1 cellular context compared by ENCODE assay signal in the genomic region with DNA sequence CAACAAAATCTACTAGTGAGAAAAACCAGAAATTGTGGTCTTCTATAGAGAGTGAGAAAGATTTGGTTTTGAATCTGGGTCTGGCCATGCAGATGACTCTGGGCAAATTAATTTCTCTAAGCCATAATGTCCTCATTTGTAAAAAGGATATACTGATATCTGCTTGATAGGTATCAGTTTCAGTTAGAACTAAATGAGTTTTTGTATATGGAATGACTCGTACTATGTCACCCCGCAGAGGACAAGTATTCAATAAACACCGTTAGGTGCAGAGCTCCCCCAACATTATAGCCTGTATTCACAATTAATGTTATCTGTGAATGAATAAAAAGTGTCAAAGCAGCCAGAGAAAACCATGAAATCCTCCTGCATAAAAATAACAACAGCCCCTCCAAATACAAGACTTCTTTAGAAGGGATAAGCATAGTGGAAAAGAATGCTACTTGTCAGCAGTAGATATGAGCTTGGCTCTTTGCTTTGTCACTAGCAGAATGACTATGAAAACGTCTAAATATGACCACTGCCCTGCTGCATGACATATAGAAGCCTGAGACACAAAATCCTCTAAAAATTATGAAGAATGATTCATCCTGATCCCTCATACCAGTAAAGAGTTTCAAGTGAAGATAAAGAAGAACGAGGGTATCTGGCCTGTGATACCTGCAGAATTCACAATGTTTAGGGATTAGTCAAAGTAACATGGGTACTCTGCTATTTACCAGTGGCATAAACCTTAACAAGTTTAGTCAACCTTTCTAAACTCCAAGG.
TF ChIP-seq lines count a peak whose summit lies in the region.

No MANE protein-coding gene starts in this region.

TF ChIP-seq in K562, 482 proteins besides CTCF, POLR2A, EP300 and RAD21 (continued from another document and continues in another):
- TF ChIP-seq, protein P1, sequence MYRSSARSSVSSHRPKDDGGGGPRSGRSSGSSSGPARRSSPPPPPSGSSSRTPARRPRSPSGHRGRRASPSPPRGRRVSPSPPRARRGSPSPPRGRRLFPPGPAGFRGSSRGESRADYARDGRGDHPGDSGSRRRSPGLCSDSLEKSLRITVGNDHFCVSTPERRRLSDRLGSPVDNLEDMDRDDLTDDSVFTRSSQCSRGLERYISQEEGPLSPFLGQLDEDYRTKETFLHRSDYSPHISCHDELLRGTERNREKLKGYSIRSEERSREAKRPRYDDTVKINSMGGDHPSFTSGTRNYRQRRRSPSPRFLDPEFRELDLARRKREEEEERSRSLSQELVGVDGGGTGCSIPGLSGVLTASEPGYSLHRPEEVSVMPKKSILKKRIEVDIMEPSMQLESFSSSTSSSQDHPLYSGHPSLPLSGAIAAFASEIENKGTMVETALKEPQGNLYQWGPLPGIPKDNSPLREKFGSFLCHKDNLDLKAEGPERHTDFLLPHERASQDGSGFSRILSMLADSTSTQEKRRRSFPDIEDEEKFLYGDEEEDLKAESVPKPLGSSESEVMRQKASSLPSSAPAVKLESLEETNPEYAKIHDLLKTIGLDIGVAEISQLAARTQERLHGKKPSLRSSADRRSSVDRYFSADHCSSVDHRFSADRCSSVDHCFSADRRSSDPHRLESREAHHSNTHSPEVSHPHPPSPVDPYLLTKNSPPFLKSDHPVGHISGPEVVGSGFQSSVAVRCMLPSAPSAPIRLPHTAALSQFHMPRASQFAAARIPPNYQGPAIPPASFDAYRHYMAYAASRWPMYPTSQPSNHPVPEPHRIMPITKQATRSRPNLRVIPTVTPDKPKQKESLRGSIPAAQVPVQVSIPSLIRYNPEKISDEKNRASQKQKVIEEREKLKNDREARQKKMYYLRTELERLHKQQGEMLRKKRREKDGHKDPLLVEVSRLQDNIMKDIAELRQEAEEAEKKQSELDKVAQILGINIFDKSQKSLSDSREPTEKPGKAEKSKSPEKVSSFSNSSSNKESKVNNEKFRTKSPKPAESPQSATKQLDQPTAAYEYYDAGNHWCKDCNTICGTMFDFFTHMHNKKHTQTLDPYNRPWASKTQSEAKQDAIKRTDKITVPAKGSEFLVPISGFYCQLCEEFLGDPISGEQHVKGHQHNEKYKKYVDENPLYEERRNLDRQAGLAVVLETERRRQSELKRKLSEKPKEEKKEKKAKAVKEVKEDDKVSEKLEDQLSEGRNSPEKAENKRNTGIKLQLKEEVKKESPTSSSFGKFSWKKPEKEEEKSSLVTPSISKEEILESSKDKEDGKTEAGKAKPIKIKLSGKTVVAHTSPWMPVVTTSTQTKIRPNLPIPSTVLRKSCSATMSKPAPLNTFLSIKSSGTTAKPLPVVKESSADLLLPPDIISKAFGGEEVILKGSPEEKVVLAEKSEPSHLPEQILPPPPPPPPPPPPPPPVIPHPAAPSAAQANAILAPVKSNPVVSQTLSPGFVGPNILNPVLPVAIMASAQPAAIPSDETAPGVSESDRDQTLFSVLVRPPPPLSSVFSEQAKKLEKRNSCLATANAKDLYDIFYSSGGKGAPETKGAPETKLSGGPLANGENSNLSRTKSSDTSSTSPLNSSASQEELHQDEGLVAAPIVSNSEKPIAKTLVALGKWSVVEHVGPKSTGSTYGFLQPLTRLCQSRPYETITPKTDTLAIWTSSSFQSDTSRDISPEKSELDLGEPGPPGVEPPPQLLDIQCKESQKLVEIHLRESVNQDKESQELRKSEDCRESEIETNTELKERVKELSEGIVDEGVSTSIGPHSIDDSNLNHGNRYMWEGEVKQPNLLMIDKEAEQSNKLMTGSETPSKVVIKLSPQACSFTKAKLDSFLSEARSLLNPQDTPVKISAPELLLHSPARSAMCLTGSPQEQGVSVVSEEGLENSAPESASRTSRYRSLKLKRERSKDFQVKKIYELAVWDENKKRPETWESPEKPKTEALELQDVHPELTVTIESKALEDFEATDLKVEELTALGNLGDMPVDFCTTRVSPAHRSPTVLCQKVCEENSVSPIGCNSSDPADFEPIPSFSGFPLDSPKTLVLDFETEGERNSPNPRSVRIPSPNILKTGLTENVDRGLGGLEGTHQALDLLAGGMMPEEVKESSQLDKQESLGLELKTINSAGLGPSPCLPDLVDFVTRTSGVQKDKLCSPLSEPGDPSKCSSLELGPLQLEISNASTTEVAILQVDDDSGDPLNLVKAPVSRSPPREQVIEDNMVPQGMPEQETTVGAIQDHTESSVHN (IDR thresholded peaks at IDR 0.05; ENCODE audit: borderline replicate concordance in 1 of 2, low read depth in 1 of 2) = no peak
- TF ChIP-seq KAT2B (IDR thresholded peaks at IDR 0.05; ENCODE audit: low read depth, low read length) (no peak), CBX1 (IDR thresholded peaks at IDR 0.05; ENCODE audit: low read depth) (no peak), GATA2 (CRISPR knock-in tag; IDR thresholded peaks at IDR 0.05) (no peak), NBN (IDR thresholded peaks at IDR 0.05; ENCODE audit: low read depth) (peak; percentile 52; the same call in 1 of the 2 replicates), NCOR1 (IDR thresholded peaks at IDR 0.05) (peak; percentile 67), THRAP3 (IDR thresholded peaks at IDR 0.05; ENCODE audit: borderline replicate concordance) (no peak), TAF9B (IDR thresholded peaks at IDR 0.05; ENCODE audit: partially characterized antibody) (peak; percentile 30), ETS2 (tag; IDR thresholded peaks at IDR 0.05; ENCODE audit: borderline replicate concordance, poor library complexity, severe bottlenecking) (no peak), BRD4 (IDR thresholded peaks at IDR 0.05) (0 out of 2 replicates have a peak, but pooled peaks have one; percentile 26), RBM25 (IDR thresholded peaks at IDR 0.05; ENCODE audit: low read depth, low read length, severe bottlenecking) (no peak), ETV6 (IDR thresholded peaks at IDR 0.05; ENCODE audit: borderline replicate concordance in 1 of 2, low read depth in 2 of 2, low read length in 1 of 2) (no peak), ETV6 (CRISPR knock-in tag; IDR thresholded peaks at IDR 0.05; ENCODE audit: borderline replicate concordance) (no peak), NCOA6 (IDR thresholded peaks at IDR 0.05) (no peak), MAFK (IDR thresholded peaks at IDR 0.05; ENCODE audit: low read length) (no peak; the same call in 1 of the 2 replicates), HNRNPL (IDR thresholded peaks at IDR 0.05; ENCODE audit: low read depth, low read length) (no peak), ZNF717 (CRISPR knock-in tag; IDR thresholded peaks at IDR 0.05) (peak; percentile 15; the same call in 1 of the 2 replicates), ZNF316 (IDR thresholded peaks at IDR 0.05) (peak; percentile 89)
- TF ChIP-seq, protein P2, sequence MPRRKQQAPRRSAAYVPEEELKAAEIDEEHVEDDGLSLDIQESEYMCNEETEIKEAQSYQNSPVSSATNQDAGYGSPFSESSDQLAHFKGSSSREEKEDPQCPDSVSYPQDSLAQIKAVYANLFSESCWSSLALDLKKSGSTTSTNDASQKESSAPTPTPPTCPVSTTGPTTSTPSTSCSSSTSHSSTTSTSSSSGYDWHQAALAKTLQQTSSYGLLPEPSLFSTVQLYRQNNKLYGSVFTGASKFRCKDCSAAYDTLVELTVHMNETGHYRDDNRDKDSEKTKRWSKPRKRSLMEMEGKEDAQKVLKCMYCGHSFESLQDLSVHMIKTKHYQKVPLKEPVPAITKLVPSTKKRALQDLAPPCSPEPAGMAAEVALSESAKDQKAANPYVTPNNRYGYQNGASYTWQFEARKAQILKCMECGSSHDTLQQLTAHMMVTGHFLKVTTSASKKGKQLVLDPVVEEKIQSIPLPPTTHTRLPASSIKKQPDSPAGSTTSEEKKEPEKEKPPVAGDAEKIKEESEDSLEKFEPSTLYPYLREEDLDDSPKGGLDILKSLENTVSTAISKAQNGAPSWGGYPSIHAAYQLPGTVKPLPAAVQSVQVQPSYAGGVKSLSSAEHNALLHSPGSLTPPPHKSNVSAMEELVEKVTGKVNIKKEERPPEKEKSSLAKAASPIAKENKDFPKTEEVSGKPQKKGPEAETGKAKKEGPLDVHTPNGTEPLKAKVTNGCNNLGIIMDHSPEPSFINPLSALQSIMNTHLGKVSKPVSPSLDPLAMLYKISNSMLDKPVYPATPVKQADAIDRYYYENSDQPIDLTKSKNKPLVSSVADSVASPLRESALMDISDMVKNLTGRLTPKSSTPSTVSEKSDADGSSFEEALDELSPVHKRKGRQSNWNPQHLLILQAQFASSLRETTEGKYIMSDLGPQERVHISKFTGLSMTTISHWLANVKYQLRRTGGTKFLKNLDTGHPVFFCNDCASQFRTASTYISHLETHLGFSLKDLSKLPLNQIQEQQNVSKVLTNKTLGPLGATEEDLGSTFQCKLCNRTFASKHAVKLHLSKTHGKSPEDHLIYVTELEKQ (CRISPR knock-in tag; IDR thresholded peaks at IDR 0.05) = no peak
- TF ChIP-seq, protein P3, sequence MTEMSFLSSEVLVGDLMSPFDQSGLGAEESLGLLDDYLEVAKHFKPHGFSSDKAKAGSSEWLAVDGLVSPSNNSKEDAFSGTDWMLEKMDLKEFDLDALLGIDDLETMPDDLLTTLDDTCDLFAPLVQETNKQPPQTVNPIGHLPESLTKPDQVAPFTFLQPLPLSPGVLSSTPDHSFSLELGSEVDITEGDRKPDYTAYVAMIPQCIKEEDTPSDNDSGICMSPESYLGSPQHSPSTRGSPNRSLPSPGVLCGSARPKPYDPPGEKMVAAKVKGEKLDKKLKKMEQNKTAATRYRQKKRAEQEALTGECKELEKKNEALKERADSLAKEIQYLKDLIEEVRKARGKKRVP (CRISPR knock-in tag; IDR thresholded peaks at IDR 0.05) = no peak
- TF ChIP-seq, protein P4, sequence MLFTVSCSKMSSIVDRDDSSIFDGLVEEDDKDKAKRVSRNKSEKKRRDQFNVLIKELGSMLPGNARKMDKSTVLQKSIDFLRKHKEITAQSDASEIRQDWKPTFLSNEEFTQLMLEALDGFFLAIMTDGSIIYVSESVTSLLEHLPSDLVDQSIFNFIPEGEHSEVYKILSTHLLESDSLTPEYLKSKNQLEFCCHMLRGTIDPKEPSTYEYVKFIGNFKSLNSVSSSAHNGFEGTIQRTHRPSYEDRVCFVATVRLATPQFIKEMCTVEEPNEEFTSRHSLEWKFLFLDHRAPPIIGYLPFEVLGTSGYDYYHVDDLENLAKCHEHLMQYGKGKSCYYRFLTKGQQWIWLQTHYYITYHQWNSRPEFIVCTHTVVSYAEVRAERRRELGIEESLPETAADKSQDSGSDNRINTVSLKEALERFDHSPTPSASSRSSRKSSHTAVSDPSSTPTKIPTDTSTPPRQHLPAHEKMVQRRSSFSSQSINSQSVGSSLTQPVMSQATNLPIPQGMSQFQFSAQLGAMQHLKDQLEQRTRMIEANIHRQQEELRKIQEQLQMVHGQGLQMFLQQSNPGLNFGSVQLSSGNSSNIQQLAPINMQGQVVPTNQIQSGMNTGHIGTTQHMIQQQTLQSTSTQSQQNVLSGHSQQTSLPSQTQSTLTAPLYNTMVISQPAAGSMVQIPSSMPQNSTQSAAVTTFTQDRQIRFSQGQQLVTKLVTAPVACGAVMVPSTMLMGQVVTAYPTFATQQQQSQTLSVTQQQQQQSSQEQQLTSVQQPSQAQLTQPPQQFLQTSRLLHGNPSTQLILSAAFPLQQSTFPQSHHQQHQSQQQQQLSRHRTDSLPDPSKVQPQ (CRISPR knock-in tag; IDR thresholded peaks at IDR 0.05; ENCODE audit: borderline replicate concordance) = no peak
- TF ChIP-seq, protein P5, sequence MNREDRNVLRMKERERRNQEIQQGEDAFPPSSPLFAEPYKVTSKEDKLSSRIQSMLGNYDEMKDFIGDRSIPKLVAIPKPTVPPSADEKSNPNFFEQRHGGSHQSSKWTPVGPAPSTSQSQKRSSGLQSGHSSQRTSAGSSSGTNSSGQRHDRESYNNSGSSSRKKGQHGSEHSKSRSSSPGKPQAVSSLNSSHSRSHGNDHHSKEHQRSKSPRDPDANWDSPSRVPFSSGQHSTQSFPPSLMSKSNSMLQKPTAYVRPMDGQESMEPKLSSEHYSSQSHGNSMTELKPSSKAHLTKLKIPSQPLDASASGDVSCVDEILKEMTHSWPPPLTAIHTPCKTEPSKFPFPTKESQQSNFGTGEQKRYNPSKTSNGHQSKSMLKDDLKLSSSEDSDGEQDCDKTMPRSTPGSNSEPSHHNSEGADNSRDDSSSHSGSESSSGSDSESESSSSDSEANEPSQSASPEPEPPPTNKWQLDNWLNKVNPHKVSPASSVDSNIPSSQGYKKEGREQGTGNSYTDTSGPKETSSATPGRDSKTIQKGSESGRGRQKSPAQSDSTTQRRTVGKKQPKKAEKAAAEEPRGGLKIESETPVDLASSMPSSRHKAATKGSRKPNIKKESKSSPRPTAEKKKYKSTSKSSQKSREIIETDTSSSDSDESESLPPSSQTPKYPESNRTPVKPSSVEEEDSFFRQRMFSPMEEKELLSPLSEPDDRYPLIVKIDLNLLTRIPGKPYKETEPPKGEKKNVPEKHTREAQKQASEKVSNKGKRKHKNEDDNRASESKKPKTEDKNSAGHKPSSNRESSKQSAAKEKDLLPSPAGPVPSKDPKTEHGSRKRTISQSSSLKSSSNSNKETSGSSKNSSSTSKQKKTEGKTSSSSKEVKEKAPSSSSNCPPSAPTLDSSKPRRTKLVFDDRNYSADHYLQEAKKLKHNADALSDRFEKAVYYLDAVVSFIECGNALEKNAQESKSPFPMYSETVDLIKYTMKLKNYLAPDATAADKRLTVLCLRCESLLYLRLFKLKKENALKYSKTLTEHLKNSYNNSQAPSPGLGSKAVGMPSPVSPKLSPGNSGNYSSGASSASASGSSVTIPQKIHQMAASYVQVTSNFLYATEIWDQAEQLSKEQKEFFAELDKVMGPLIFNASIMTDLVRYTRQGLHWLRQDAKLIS (CRISPR knock-in tag; IDR thresholded peaks at IDR 0.05) = no peak
- TF ChIP-seq, protein P6, sequence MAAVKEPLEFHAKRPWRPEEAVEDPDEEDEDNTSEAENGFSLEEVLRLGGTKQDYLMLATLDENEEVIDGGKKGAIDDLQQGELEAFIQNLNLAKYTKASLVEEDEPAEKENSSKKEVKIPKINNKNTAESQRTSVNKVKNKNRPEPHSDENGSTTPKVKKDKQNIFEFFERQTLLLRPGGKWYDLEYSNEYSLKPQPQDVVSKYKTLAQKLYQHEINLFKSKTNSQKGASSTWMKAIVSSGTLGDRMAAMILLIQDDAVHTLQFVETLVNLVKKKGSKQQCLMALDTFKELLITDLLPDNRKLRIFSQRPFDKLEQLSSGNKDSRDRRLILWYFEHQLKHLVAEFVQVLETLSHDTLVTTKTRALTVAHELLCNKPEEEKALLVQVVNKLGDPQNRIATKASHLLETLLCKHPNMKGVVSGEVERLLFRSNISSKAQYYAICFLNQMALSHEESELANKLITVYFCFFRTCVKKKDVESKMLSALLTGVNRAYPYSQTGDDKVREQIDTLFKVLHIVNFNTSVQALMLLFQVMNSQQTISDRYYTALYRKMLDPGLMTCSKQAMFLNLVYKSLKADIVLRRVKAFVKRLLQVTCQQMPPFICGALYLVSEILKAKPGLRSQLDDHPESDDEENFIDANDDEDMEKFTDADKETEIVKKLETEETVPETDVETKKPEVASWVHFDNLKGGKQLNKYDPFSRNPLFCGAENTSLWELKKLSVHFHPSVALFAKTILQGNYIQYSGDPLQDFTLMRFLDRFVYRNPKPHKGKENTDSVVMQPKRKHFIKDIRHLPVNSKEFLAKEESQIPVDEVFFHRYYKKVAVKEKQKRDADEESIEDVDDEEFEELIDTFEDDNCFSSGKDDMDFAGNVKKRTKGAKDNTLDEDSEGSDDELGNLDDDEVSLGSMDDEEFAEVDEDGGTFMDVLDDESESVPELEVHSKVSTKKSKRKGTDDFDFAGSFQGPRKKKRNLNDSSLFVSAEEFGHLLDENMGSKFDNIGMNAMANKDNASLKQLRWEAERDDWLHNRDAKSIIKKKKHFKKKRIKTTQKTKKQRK (IDR thresholded peaks at IDR 0.05; ENCODE audit: borderline replicate concordance, low read depth, low read length) = no peak
